18 cellular contexts compared by ENCODE assay signal in the genomic region with DNA sequence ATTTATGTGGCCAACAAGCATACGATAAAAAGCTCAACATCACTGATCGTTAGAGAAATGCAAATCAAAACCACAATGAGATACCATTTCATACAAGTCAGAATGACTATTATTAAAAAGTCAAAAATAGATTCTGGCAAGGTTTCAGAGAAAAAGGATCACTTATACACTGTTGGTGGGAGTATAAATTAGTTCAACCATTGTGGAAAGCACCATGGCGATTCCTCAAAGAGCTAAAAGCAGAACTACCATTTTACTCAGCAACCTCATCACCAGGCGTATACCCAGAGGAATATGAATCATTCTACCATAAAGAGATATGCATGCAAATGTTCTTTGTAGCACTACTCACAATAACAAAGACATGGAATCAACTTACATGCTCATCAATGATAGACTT.
DNase-seq lines count a peak whose midpoint lies in the region; ATAC-seq and TF ChIP-seq lines count a peak whose summit lies in the region.
"Had no signal": no experiment of that assay in that cellular context is flagged by ENCODE, and none has a peak within 500 bp of the region (broad histone marks: within the 10 kb centered on the region; RNA-seq: fewer than 3 reads in every experiment).

No MANE protein-coding gene starts in this region.

- no peak overlapping the region for H3K27ac Mint-ChIP-seq in chondrocyte (ENCODE audit: unreplicated experiment)
- H3K27ac Mint-ChIP-seq: CD4-positive, alpha-beta memory T cell; IgD-negative memory B cell had no signal

- no peaks in the 10 kb centered on the region for H3K36me3 Mint-ChIP-seq in chondrocyte (ENCODE audit: low read depth)
- H3K36me3 Mint-ChIP-seq: CD4-positive, alpha-beta memory T cell; IgD-negative memory B cell had no signal

- H3K9me3 ChIP-seq in BLaER1 = peaks cover 46% of the 10 kb centered on the region
- H3K9me3 ChIP-seq in Peyer's patch = no peaks in the 10 kb centered on the region

- H3K4me3 Mint-ChIP-seq in chondrocyte (ENCODE audit: unreplicated experiment) = no peak overlapping the region
- H3K4me3 Mint-ChIP-seq: CD4-positive, alpha-beta memory T cell; IgD-negative memory B cell had no signal

- H3K27me3 ChIP-seq in BLaER1 (no peaks in the 10 kb centered on the region), Peyer's patch (no peaks in the 10 kb centered on the region)
- H3K27me3 ChIP-seq: esophagus muscularis mucosa had no signal

- no peak overlapping the region for H3K4me3 ChIP-seq in BLaER1
- no peak overlapping the region for H3K4me3 ChIP-seq in Peyer's patch
- H3K4me3 ChIP-seq: esophagus muscularis mucosa, GM23248, mucosa of descending colon had no signal

- H3K4me1 Mint-ChIP-seq in chondrocyte (ENCODE audit: low read depth) = no peaks in the 10 kb centered on the region
- H3K4me1 Mint-ChIP-seq: CD4-positive, alpha-beta memory T cell; IgD-negative memory B cell had no signal

- peak; percentile 69 for ATAC-seq in GM18909 (IDR thresholded peaks at IDR 0.05; ENCODE audit: poor library complexity, unreplicated experiment)
- peak; percentile 89 for ATAC-seq in HG02852 (IDR thresholded peaks at IDR 0.05; ENCODE audit: unreplicated experiment)
- ATAC-seq in HG03520 (IDR thresholded peaks at IDR 0.05; ENCODE audit: unreplicated experiment) = peak; percentile 83
- no peak for ATAC-seq in GM19023 (IDR thresholded peaks at IDR 0.05; ENCODE audit: unreplicated experiment)
- ATAC-seq: mucosa of descending colon had no signal

- H3K27ac ChIP-seq in BLaER1 (no peak overlapping the region), Peyer's patch (no peak overlapping the region)
- H3K27ac ChIP-seq: esophagus muscularis mucosa, GM23248, WERI-Rb-1 had no signal

- peak overlapping the region; percentile 37; the same call in 1 of the 2 replicates for H3K4me2 ChIP-seq in BLaER1

- peaks cover 16% of the 10 kb centered on the region for H3K4me1 ChIP-seq in BLaER1
- H3K4me1 ChIP-seq in Peyer's patch = no peaks in the 10 kb centered on the region
- H3K4me1 ChIP-seq: esophagus muscularis mucosa had no signal

- no peak for TF ChIP-seq POLR2A in Peyer's patch (IDR thresholded peaks at IDR 0.05)

- TF ChIP-seq CTCF in Peyer's patch (IDR thresholded peaks at IDR 0.05) = no peak
- no peak for TF ChIP-seq CTCF in chondrocyte (IDR thresholded peaks at IDR 0.05)

- H4K20me1 ChIP-seq in BLaER1 = no peaks in the 10 kb centered on the region

- H3K36me3 ChIP-seq in BLaER1 = no peaks in the 10 kb centered on the region
- no peaks in the 10 kb centered on the region for H3K36me3 ChIP-seq in Peyer's patch
- H3K36me3 ChIP-seq: esophagus muscularis mucosa, WERI-Rb-1 had no signal

- H3K27me3 Mint-ChIP-seq in chondrocyte (ENCODE audit: low read depth) = no peaks in the 10 kb centered on the region
- H3K27me3 Mint-ChIP-seq: CD4-positive, alpha-beta memory T cell; IgD-negative memory B cell had no signal

- DNase-seq in Peyer's patch (no peak), chondrocyte (ENCODE audit: low spot score) (no peak), H4 (ENCODE audit: low spot score) (no peak)
- DNase-seq: CD4-positive, alpha-beta memory T cell; dermis blood vessel endothelial cell; GM23248; mucosa of descending colon; NCI-H1417; NCI-H446 treated with DMSO at 0.1 percent for 48 hours; stimulated activated naive CD4-positive, alpha-beta T cell; WERI-Rb-1 had no signal

- H3K9ac ChIP-seq in BLaER1 = no peak overlapping the region
- H3K9ac ChIP-seq: GM23248 had no signal

- H3K9me3 Mint-ChIP-seq in chondrocyte (ENCODE audit: low read depth) = peaks cover 12% of the 10 kb centered on the region
